In genomic region chr22:19730662-19731360, GRCh38 we compare ENCODE assay signal across 1 cellular context.
TF ChIP-seq lines count a peak whose summit lies in the region.

No MANE protein-coding gene starts in this region.

TF ChIP-seq in K562, 482 proteins besides CTCF, POLR2A, EP300 and RAD21 (continued from another document and continues in another):
- no peak for TF ChIP-seq ETS2 (tag; IDR thresholded peaks at IDR 0.05; ENCODE audit: borderline replicate concordance, poor library complexity, severe bottlenecking)
- no peak for TF ChIP-seq MIER1 (IDR thresholded peaks at IDR 0.05; ENCODE audit: low read depth)
- TF ChIP-seq, protein P1, sequence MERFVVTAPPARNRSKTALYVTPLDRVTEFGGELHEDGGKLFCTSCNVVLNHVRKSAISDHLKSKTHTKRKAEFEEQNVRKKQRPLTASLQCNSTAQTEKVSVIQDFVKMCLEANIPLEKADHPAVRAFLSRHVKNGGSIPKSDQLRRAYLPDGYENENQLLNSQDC (CRISPR knock-in tag; IDR thresholded peaks at IDR 0.05) = 0 out of 2 replicates have a peak, but pooled peaks have one; percentile 5
- no peak for TF ChIP-seq DNMT1 (IDR thresholded peaks at IDR 0.05)
- peak; percentile 93 for TF ChIP-seq ERF (CRISPR knock-in tag; IDR thresholded peaks at IDR 0.05)
- TF ChIP-seq SMARCA5 (IDR thresholded peaks at IDR 0.05) = peak; percentile 87
- no peak for TF ChIP-seq CTBP1 (IDR thresholded peaks at IDR 0.05; ENCODE audit: borderline replicate concordance)
- TF ChIP-seq NKRF (IDR thresholded peaks at IDR 0.05; ENCODE audit: borderline replicate concordance) = peak; percentile 98
- TF ChIP-seq E2F6 (IDR thresholded peaks at IDR 0.05; ENCODE audit: borderline replicate concordance in 1 of 2, extremely low read depth in 1 of 2, insufficient read depth in 1 of 2, insufficient read length in 1 of 2, low read depth in 1 of 2, low read length in 1 of 2, poor library complexity in 1 of 2, severe bottlenecking in 1 of 2) = peak; percentile 80 to 88
- peak; percentile 80 for TF ChIP-seq EGR1 (conservative IDR thresholded peaks at IDR 0.05)
- TF ChIP-seq L3MBTL2 (IDR thresholded peaks at IDR 0.05) = no peak
- TF ChIP-seq RFX7 (CRISPR knock-in tag; IDR thresholded peaks at IDR 0.05) = no peak
- TF ChIP-seq CBFA2T3 (IDR thresholded peaks at IDR 0.05) = peak; percentile 63
- TF ChIP-seq RBM22 (IDR thresholded peaks at IDR 0.05; ENCODE audit: low read depth, low read length, poor library complexity, severe bottlenecking) = no peak
- TF ChIP-seq POLR2G (IDR thresholded peaks at IDR 0.05; ENCODE audit: low read depth, low read length) = peak; percentile 84
- TF ChIP-seq CXXC5 (CRISPR knock-in tag; IDR thresholded peaks at IDR 0.05) = peak; percentile 89
- TF ChIP-seq, protein P2, sequence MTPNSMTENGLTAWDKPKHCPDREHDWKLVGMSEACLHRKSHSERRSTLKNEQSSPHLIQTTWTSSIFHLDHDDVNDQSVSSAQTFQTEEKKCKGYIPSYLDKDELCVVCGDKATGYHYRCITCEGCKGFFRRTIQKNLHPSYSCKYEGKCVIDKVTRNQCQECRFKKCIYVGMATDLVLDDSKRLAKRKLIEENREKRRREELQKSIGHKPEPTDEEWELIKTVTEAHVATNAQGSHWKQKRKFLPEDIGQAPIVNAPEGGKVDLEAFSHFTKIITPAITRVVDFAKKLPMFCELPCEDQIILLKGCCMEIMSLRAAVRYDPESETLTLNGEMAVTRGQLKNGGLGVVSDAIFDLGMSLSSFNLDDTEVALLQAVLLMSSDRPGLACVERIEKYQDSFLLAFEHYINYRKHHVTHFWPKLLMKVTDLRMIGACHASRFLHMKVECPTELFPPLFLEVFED (CRISPR knock-in tag; conservative IDR thresholded peaks at IDR 0.05) = peak; percentile 85; the same call in 1 of the 2 replicates
- TF ChIP-seq ZNF707 (CRISPR knock-in tag; conservative IDR thresholded peaks at IDR 0.05) = no peak
- peak; percentile 100 for TF ChIP-seq MAZ (CRISPR knock-in tag; conservative IDR thresholded peaks at IDR 0.05 in 1 of 2, IDR thresholded peaks at IDR 0.05 in 1 of 2)
- TF ChIP-seq ZNF431 (CRISPR knock-in tag; IDR thresholded peaks at IDR 0.05) = no peak
- TF ChIP-seq, protein P3, sequence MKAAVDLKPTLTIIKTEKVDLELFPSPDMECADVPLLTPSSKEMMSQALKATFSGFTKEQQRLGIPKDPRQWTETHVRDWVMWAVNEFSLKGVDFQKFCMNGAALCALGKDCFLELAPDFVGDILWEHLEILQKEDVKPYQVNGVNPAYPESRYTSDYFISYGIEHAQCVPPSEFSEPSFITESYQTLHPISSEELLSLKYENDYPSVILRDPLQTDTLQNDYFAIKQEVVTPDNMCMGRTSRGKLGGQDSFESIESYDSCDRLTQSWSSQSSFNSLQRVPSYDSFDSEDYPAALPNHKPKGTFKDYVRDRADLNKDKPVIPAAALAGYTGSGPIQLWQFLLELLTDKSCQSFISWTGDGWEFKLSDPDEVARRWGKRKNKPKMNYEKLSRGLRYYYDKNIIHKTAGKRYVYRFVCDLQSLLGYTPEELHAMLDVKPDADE (conservative IDR thresholded peaks at IDR 0.05; ENCODE audit: control insufficient read depth, low read depth, low read length) = peak; percentile 59; the same call in 1 of the 2 replicates
- no peak for TF ChIP-seq FOXM1 (IDR thresholded peaks at IDR 0.05; ENCODE audit: low read depth)
- no peak for TF ChIP-seq FOXM1 (CRISPR knock-in tag; IDR thresholded peaks at IDR 0.05; ENCODE audit: low read depth)
- TF ChIP-seq PURB (CRISPR knock-in tag; IDR thresholded peaks at IDR 0.05; ENCODE audit: low read depth) = no peak
- TF ChIP-seq ZBTB11 (CRISPR knock-in tag; IDR thresholded peaks at IDR 0.05) = no peak
- no peak for TF ChIP-seq BRF1 (IDR thresholded peaks at IDR 0.05; ENCODE audit: borderline replicate concordance, extremely low read depth, insufficient read length)
- no peak for TF ChIP-seq GATA2 (CRISPR knock-in tag; IDR thresholded peaks at IDR 0.05)
- TF ChIP-seq, protein P4, sequence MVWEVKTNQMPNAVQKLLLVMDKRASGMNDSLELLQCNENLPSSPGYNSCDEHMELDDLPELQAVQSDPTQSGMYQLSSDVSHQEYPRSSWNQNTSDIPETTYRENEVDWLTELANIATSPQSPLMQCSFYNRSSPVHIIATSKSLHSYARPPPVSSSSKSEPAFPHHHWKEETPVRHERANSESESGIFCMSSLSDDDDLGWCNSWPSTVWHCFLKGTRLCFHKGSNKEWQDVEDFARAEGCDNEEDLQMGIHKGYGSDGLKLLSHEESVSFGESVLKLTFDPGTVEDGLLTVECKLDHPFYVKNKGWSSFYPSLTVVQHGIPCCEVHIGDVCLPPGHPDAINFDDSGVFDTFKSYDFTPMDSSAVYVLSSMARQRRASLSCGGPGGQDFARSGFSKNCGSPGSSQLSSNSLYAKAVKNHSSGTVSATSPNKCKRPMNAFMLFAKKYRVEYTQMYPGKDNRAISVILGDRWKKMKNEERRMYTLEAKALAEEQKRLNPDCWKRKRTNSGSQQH (CRISPR knock-in tag; IDR thresholded peaks at IDR 0.05) = peak; percentile 93
- TF ChIP-seq ZFP30 (CRISPR knock-in tag; IDR thresholded peaks at IDR 0.05; ENCODE audit: borderline replicate concordance) = no peak
- TF ChIP-seq SNRNP70 (optimal IDR thresholded peaks at IDR 0.05; ENCODE audit: low read depth, low read length) = no peak
- TF ChIP-seq, protein P5, sequence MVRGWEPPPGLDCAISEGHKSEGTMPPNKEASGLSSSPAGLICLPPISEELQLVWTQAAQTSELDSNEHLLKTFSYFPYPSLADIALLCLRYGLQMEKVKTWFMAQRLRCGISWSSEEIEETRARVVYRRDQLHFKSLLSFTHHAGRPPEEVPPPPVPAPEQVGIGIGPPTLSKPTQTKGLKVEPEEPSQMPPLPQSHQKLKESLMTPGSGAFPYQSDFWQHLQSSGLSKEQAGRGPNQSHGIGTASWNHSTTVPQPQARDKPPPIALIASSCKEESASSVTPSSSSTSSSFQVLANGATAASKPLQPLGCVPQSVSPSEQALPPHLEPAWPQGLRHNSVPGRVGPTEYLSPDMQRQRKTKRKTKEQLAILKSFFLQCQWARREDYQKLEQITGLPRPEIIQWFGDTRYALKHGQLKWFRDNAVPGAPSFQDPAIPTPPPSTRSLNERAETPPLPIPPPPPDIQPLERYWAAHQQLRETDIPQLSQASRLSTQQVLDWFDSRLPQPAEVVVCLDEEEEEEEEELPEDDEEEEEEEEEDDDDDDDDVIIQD (CRISPR knock-in tag; IDR thresholded peaks at IDR 0.05) = peak; percentile 79; the same call in 1 of the 2 replicates
- TF ChIP-seq GTF2A2 (tag; IDR thresholded peaks at IDR 0.05) = no peak
- no peak for TF ChIP-seq RBM17 (IDR thresholded peaks at IDR 0.05; ENCODE audit: borderline replicate concordance, low read depth, low read length)
- no peak for TF ChIP-seq CUX1 (CRISPR knock-in tag; IDR thresholded peaks at IDR 0.05)
- TF ChIP-seq SREBF1 (IDR thresholded peaks at IDR 0.05; ENCODE audit: borderline replicate concordance, low read depth, low read length) = peak; percentile 67; the same call in 1 of the 2 replicates
- TF ChIP-seq ZNF12 (CRISPR knock-in tag; IDR thresholded peaks at IDR 0.05) = no peak
- 0 out of 2 replicates have a peak, but pooled peaks have one; percentile 72 for TF ChIP-seq PHF21A (IDR thresholded peaks at IDR 0.05; ENCODE audit: borderline replicate concordance, low read depth)
- peak; percentile 93 for TF ChIP-seq ZBTB9 (CRISPR knock-in tag; IDR thresholded peaks at IDR 0.05)
- no peak for TF ChIP-seq SRSF1 (IDR thresholded peaks at IDR 0.05; ENCODE audit: low read depth, low read length)
- TF ChIP-seq JUND (IDR thresholded peaks at IDR 0.05; ENCODE audit: borderline replicate concordance, low read depth, low read length) = no peak; the same call in none of the 2 replicates
- TF ChIP-seq JUND (tag; IDR thresholded peaks at IDR 0.05; ENCODE audit: borderline replicate concordance, low read depth, low read length) = peak; percentile 81; the same call in 1 of the 3 replicates
- TF ChIP-seq PHF20 (IDR thresholded peaks at IDR 0.05; ENCODE audit: partially characterized antibody) = peak; percentile 84
- peak; percentile 93 for TF ChIP-seq SMAD3 (CRISPR knock-in tag; conservative IDR thresholded peaks at IDR 0.05)
- TF ChIP-seq NR3C1 (CRISPR knock-in tag; IDR thresholded peaks at IDR 0.05) = no peak
- TF ChIP-seq CBFA2T2 (conservative IDR thresholded peaks at IDR 0.05) = peak; percentile 44; the same call in 1 of the 2 replicates
- no peak for TF ChIP-seq IFI16 (CRISPR knock-in tag; IDR thresholded peaks at IDR 0.05)
- TF ChIP-seq HSF4 (CRISPR knock-in tag; IDR thresholded peaks at IDR 0.05; ENCODE audit: borderline replicate concordance) = no peak
- no peak for TF ChIP-seq ZKSCAN3 (CRISPR knock-in tag; IDR thresholded peaks at IDR 0.05)
